Comparison of ENCODE assay signal across 11 cellular contexts in the genomic region with DNA sequence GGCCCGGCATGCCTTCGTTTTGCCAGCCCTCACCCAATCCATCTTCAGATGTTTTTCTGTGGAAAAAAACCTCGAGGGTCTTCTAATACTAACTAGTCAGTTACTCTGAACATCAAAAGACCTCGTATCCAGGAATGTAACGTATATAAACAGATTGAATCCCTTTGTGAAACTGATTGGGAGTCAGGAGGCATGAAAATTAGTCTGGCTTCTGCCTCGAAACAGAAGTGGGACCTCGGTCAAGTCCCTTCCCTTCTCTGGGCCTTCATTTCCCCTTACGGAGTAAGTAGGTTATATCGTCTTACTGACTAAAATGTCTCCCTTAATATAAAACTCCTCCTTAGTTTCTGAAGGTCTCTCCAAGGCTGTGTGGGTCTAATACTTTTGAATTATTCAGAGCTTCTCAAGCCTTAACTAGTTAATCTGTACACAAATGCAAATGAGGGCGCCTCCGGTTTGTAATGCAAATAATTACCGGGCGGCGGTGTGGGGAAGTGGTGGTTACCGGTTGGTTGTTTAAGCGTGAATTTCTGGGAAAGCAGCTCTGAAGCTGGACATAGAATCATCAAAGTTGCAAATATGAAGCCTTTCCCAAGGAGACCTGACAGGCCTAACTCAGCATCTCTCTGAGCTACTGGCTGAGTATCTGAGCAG. TPM values are rescaled to one million over a fixed set of nuclear protein-coding genes. Genes with fewer than 3 reads are reported as not detected.
DNase-seq lines count a peak whose midpoint lies in the region; ATAC-seq and TF ChIP-seq lines count a peak whose summit lies in the region.
"Had no signal": no experiment of that assay in that cellular context is flagged by ENCODE, and none has a peak within 500 bp of the region (broad histone marks: within the 10 kb centered on the region; RNA-seq: fewer than 3 reads in every experiment).

No MANE protein-coding gene starts in this region.

- DNase-seq in HL-60 (ENCODE audit: low read depth in 1 of 2, low spot score in 1 of 2) (peak in 1 of 2 experiments; percentile 70), kidney tubule cell (ENCODE audit: low spot score) (peak; percentile 38), PC-9 (no peak), GF-D8 (lab: John Stamatoyannopoulos, UW) (no peak), iPS-NIHi7 (ENCODE audit: extremely low spot score) (no peak)
- DNase-seq in effector CD4-positive, alpha-beta T cell, result no peak
- DNase-seq: NCI-H1092 had no signal

- H3K4me3 ChIP-seq in HL-60 (replicated peaks; ENCODE audit: insufficient read depth, low read length), result no peak overlapping the region
- no peak overlapping the region for H3K4me3 ChIP-seq in PC-9
- H3K4me3 ChIP-seq: hepatocyte, skin epidermis had no signal

- H3K36me3 ChIP-seq in PC-9 (ENCODE audit: low read depth), result no peaks in the 10 kb centered on the region

- H3K27ac ChIP-seq in HL-60 (replicated peaks) (peak overlapping the region; percentile 81), PC-9 (no peak overlapping the region)
- H3K27ac ChIP-seq: hepatocyte had no signal

- no peaks in the 10 kb centered on the region for H3K9me2 ChIP-seq in PC-9 (ENCODE audit: insufficient read depth)

- ATAC-seq in GM18508 (IDR thresholded peaks at IDR 0.05; ENCODE audit: insufficient read depth, unreplicated experiment) (peak; percentile 59), GM21723 (IDR thresholded peaks at IDR 0.05; ENCODE audit: unreplicated experiment) (peak; percentile 58)

- no peak overlapping the region for H3K4me2 ChIP-seq in PC-9
- H3K4me2 ChIP-seq: hepatocyte had no signal

- H3K9me3 ChIP-seq in PC-9 (ENCODE audit: insufficient read depth, low read depth), result no peaks in the 10 kb centered on the region

- H3K79me2 ChIP-seq in PC-9 (ENCODE audit: low read depth), result no peaks in the 10 kb centered on the region
- H3K79me2 ChIP-seq: hepatocyte had no signal

- POLR2A ChIA-PET in PC-9 (lab: Charles Lee; ENCODE audit: unreplicated experiment), result no interaction called here

- H3F3A ChIP-seq in PC-9 (ENCODE audit: insufficient read depth, low read depth), result no peaks in the 10 kb centered on the region

- H4K20me1 ChIP-seq in PC-9 (ENCODE audit: insufficient read depth), result no peaks in the 10 kb centered on the region

- H3K27me3 ChIP-seq in HL-60 (ENCODE audit: insufficient read depth, poor library complexity, severe bottlenecking) (no peaks in the 10 kb centered on the region), PC-9 (ENCODE audit: insufficient read depth, low read depth) (no peaks in the 10 kb centered on the region)
- H3K27me3 ChIP-seq: hepatocyte had no signal

- no TSS peak for BruUV-seq in PC-9 (replicated peaks; lab: Mats Ljungman, UMichigan)

- no peaks in the 10 kb centered on the region for H3K4me1 ChIP-seq in PC-9 (replicated peaks; ENCODE audit: insufficient read depth)

- intact Hi-C loops in PC-9 (cut with micrococcal nuclease; ENCODE audit: unreplicated experiment), result no loop called here

- H2AFZ ChIP-seq in PC-9, result no peak overlapping the region
- H2AFZ ChIP-seq: hepatocyte had no signal

- TF ChIP-seq CTCF in HL-60 (IDR thresholded peaks at IDR 0.05; ENCODE audit: insufficient read depth, low read length), result no peak
- TF ChIP-seq CTCF in PC-9 (conservative IDR thresholded peaks at IDR 0.05), result no peak

- CTCF ChIA-PET in PC-9 (lab: Charles Lee), result interaction anchor here (0.5 to 0.7 kb wide), 3 partner anchors 14 to 162 kb away, joined by 3 to 6 read pairs (median 3); no protein-coding TSS in a partner anchor

RNA-seq across cellular contexts. Expression of a gene that starts 11.4 kb away (rescaled TPM):
- total RNA-seq in PC-9 (2021), result 25.7 TPM in 2 replicates

RNA-seq across cellular contexts. Expression of a gene that starts 43.3 kb away (rescaled TPM):
- 103 and 119 TPM in 2 replicates for total RNA-seq in PC-9 (2021)

RNA-seq across cellular contexts. Expression of a gene that starts 52.4 kb away (rescaled TPM):
- total RNA-seq in PC-9 (2021), result 56.5 and 63.7 TPM in 2 replicates
